In genomic region chr1:112869895-112870294, GRCh38 we compare ENCODE assay signal across 24 cellular contexts.
"Had no signal": no experiment of that assay in that cellular context is flagged by ENCODE, and none has a peak within 500 bp of the region (broad histone marks: within the 10 kb centered on the region; RNA-seq: fewer than 3 reads in every experiment).

No MANE protein-coding gene starts in this region.

- H3K4me3 Mint-ChIP-seq: activated CD4-positive, alpha-beta memory T cell treated with anti-CD3 and anti-CD28 coated beads for 36 hours; activated CD4-positive, alpha-beta T cell treated with anti-CD3 and anti-CD28 coated beads, Interleukin-2, amount 10 ng/mL, durations not matched to agents 24 days and 14 days; dendritic cell treated with granulocyte-macrophage colony-stimulating factor and Interleukin-4, amounts not matched to agents 40 ng/mL and 50 ng/mL, for 4 days; endodermal cell; natural killer cell; neural progenitor cell; stimulated activated naive CD8-positive, alpha-beta T cell treated with anti-CD3 and anti-CD28 coated beads, Interleukin-15, Interleukin-2, amounts not matched to agents 100 ng/mL and 50 ng/mL, for 24 hours had no signal

- H3K36me3 ChIP-seq: esophagus muscularis mucosa, heart right ventricle, left lung, lower lobe of right lung, neural progenitor cell, right atrium auricular region had no signal

- H3K9me3 ChIP-seq: esophagus muscularis mucosa, heart right ventricle, left lung, lower lobe of right lung, right atrium auricular region had no signal

- H3K27ac Mint-ChIP-seq: activated CD4-positive, alpha-beta memory T cell treated with anti-CD3 and anti-CD28 coated beads for 36 hours; activated CD4-positive, alpha-beta T cell treated with anti-CD3 and anti-CD28 coated beads, Interleukin-2, amount 10 ng/mL, durations not matched to agents 24 days and 14 days; natural killer cell; neural progenitor cell; stimulated activated naive CD8-positive, alpha-beta T cell treated with anti-CD3 and anti-CD28 coated beads, Interleukin-15, Interleukin-2, amounts not matched to agents 100 ng/mL and 50 ng/mL, for 24 hours had no signal

- H3K27me3 ChIP-seq: foreskin keratinocyte, heart right ventricle, left lung, neural progenitor cell, right atrium auricular region had no signal

- H3K27ac ChIP-seq: esophagus muscularis mucosa, foreskin keratinocyte, heart right ventricle, left lung, lower lobe of right lung, neural progenitor cell, parathyroid adenoma, right atrium auricular region had no signal

- H3K79me2 ChIP-seq: parathyroid adenoma had no signal

- H3K4me2 ChIP-seq: neural progenitor cell had no signal

- DNase-seq: activated CD4-positive, alpha-beta memory T cell treated with anti-CD3 and anti-CD28 coated beads for 36 hours; activated CD4-positive, alpha-beta T cell treated with anti-CD3 and anti-CD28 coated beads, Interleukin-2, amount 10 ng/mL, durations not matched to agents 24 days and 14 days; activated CD4-positive, CD25-positive, alpha-beta regulatory T cell treated with anti-CD3 and anti-CD28 coated beads, Interleukin-2, amount 50 U/mL, for 72 hours; activated naive CD4-positive, alpha-beta T cell treated with Interleukin-2 at 50 U/mL for 16 hours; activated T-cell treated with anti-CD3 and anti-CD28 coated beads, Interleukin-2, amount 50 U/mL, for 48 hours; amygdala; caudate nucleus; endodermal cell; foreskin keratinocyte; heart right ventricle; left lung; lower lobe of right lung; mesenchymal stem cell; natural killer cell; occipital lobe; stimulated activated CD4-positive, alpha-beta T cell treated with anti-CD3 and anti-CD28 coated beads, Interleukin-2, amount 100 ng/mL, for 48 hours; substantia nigra; T-helper 2 cell had no signal

- H2AFZ ChIP-seq: neural progenitor cell, parathyroid adenoma had no signal

- H3K36me3 Mint-ChIP-seq: activated CD4-positive, alpha-beta memory T cell treated with anti-CD3 and anti-CD28 coated beads for 36 hours; natural killer cell; neural progenitor cell had no signal

- H3K9ac ChIP-seq: neural progenitor cell, parathyroid adenoma had no signal

- H3K4me3 ChIP-seq: esophagus muscularis mucosa, heart right ventricle, left lung, lower lobe of right lung, neural progenitor cell, right atrium auricular region had no signal

- ATAC-seq: heart right ventricle, left lung, lower lobe of right lung, natural killer cell had no signal

- H3K9me3 Mint-ChIP-seq: activated CD4-positive, alpha-beta memory T cell treated with anti-CD3 and anti-CD28 coated beads for 36 hours; activated CD4-positive, alpha-beta T cell treated with anti-CD3 and anti-CD28 coated beads, Interleukin-2, amount 10 ng/mL, durations not matched to agents 24 days and 14 days; dendritic cell treated with granulocyte-macrophage colony-stimulating factor and Interleukin-4, amounts not matched to agents 40 ng/mL and 50 ng/mL, for 4 days; endodermal cell; natural killer cell; neural progenitor cell; stimulated activated naive CD8-positive, alpha-beta T cell treated with anti-CD3 and anti-CD28 coated beads, Interleukin-15, Interleukin-2, amounts not matched to agents 100 ng/mL and 50 ng/mL, for 24 hours had no signal

- H3K4me1 ChIP-seq: esophagus muscularis mucosa, heart right ventricle, left lung, lower lobe of right lung, parathyroid adenoma, right atrium auricular region had no signal
